Comparison of ENCODE assay signal across 9 cellular contexts in the genomic region with DNA sequence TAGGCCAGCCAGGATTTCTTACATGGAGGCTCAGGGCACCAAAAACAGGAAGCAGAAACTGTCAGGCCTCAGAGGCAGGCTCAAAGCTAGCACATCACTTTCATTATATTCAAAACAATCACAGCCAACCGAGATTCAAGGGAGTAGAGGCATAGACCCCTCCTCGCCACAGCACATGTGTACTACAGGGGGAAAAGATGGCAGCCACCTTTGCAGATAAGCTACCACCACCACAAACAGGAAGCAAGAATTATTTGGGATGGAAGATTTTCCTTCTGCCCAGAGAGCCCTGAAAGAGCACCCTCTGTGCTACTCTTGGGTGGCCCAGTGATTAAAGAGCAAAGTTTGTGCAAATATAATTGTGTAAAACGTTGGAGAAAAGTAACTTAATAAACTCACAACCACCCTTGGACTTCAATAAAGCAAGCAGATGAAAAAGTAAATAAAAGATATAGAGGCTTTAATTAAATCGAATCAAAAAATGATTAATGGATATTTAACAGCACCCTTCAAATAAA.
"Had no signal": no experiment of that assay in that cellular context is flagged by ENCODE, and none has a peak within 500 bp of the region (broad histone marks: within the 10 kb centered on the region; RNA-seq: fewer than 3 reads in every experiment).

No MANE protein-coding gene starts in this region.

- H3K27ac Mint-ChIP-seq: activated naive CD4-positive, alpha-beta T cell treated with anti-CD3 and anti-CD28 coated beads, Interleukin-2, amount 50 U/mL, for 24 hours; activated T-cell treated with anti-CD3 and anti-CD28 coated beads, Interleukin-2, amount 50 U/mL, for 24 hours; naive B cell had no signal

- H3K9me3 Mint-ChIP-seq: activated naive CD4-positive, alpha-beta T cell treated with anti-CD3 and anti-CD28 coated beads, Interleukin-2, amount 50 U/mL, for 24 hours; activated T-cell treated with anti-CD3 and anti-CD28 coated beads, Interleukin-2, amount 50 U/mL, for 24 hours had no signal

- H3K27ac ChIP-seq: epithelial cell of prostate had no signal

- H3K4me1 Mint-ChIP-seq: activated naive CD4-positive, alpha-beta T cell treated with anti-CD3 and anti-CD28 coated beads, Interleukin-2, amount 50 U/mL, for 24 hours; naive B cell had no signal

- H3K4me3 Mint-ChIP-seq: activated naive CD4-positive, alpha-beta T cell treated with anti-CD3 and anti-CD28 coated beads, Interleukin-2, amount 50 U/mL, for 24 hours; activated T-cell treated with anti-CD3 and anti-CD28 coated beads, Interleukin-2, amount 50 U/mL, for 24 hours; naive B cell had no signal

- DNase-seq: activated effector memory CD4-positive, alpha-beta T cell treated with Interleukin-2 at 50 U/mL for 16 hours; activated T-cell treated with anti-CD3 and anti-CD28 coated beads, Interleukin-2, amount 50 U/mL, for 24 hours; caudate nucleus; effector memory CD4-positive, alpha-beta T cell; midbrain; naive B cell had no signal

- H3K4me3 ChIP-seq: coronary artery had no signal

- H3K36me3 Mint-ChIP-seq: activated naive CD4-positive, alpha-beta T cell treated with anti-CD3 and anti-CD28 coated beads, Interleukin-2, amount 50 U/mL, for 24 hours; naive B cell had no signal
